26 cellular contexts compared by ENCODE assay signal in the genomic region with DNA sequence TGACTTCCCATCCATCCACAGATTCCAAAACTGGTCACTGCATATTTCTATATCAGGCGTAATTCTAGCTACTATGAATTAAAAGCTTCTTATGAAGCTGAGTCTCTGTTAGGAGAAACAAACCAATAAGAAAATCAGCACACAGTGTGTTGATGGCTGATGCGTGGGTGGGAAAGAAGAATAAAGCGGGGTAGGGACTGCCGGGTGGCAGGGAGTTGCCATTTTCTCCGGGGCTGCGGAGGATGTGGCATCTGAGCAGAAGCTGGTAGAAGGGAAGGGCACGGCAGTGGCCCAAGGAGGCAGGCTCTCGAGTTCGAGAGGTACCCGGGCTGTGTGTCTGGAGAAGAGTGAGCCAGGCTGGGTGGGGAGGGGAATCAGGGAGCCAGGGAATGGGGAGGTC.
"Had no signal": no experiment of that assay in that cellular context is flagged by ENCODE, and none has a peak within 500 bp of the region (broad histone marks: within the 10 kb centered on the region; RNA-seq: fewer than 3 reads in every experiment).

No MANE protein-coding gene starts in this region.

- H3K79me2 ChIP-seq: parathyroid adenoma had no signal

- H3K27me3 ChIP-seq: ovary, right lobe of liver, sigmoid colon, stomach, thyroid gland, tibial nerve, upper lobe of left lung, vagina had no signal

- H3K9ac ChIP-seq: parathyroid adenoma had no signal

- FAIRE-seq: small intestine, urothelium cell line had no signal

- H2AFZ ChIP-seq: parathyroid adenoma had no signal

- H3K36me3 ChIP-seq: ovary, right lobe of liver, sigmoid colon, stomach, thoracic aorta, thyroid gland, tibial nerve, upper lobe of left lung, vagina had no signal

- H3K4me1 ChIP-seq: parathyroid adenoma, right lobe of liver, sigmoid colon, stomach, thyroid gland, tibial nerve, upper lobe of left lung, vagina had no signal

- H3K4me3 ChIP-seq: ovary, psoas muscle, right lobe of liver, sigmoid colon, stomach, thoracic aorta, thyroid gland, tibial nerve, upper lobe of left lung, vagina had no signal

- ATAC-seq: naive thymus-derived CD8-positive, alpha-beta T cell; natural killer cell treated with Interleukin-12 subunit alpha and Interleukin-12 subunit beta and Interleukin-15 and Interleukin-18, amount 100 ng/mL, for 72 hours; psoas muscle; right cardiac atrium; right lobe of liver; stimulated activated effector memory CD8-positive, alpha-beta T cell treated with anti-CD3 and anti-CD28 coated beads, Interleukin-12 subunit alpha, Interleukin-12 subunit beta, amount 100 ng/mL, for 72 hours; stimulated activated naive B cell treated with anti-CD40 and anti-IgM and Interleukin-4, amounts not matched to agents 10 μg/mL and 1 μg/mL and 100 μg/mL, for 72 hours had no signal

- DNase-seq: naive thymus-derived CD8-positive, alpha-beta T cell; nephron progenitor cell; occipital lobe; ovary; psoas muscle; right cardiac atrium; right lobe of liver; sigmoid colon; small intestine; stimulated activated CD4-positive, alpha-beta T cell treated with anti-CD3 and anti-CD28 coated beads, Interleukin-15, amount 100 ng/mL, for 24 hours; stimulated activated CD4-positive, alpha-beta T cell treated with anti-CD3 and anti-CD28 coated beads, Interleukin-2, amount 100 ng/mL, for 24 hours; stimulated activated CD4-positive, alpha-beta T cell treated with anti-CD3 and anti-CD28 coated beads, Interleukin-2, amount 100 ng/mL, for 48 hours; stimulated activated CD4-positive, alpha-beta T cell treated with anti-CD3 and anti-CD28 coated beads, Interleukin-4, amount 100 ng/mL, for 24 hours; stimulated activated naive B cell treated with anti-CD40 and anti-IgM and Interleukin-4, amounts not matched to agents 10 μg/mL and 1 μg/mL and 100 μg/mL, for 72 hours; stimulated activated naive CD4-positive, alpha-beta T cell treated with Interleukin-2 at 50 U/mL for 16 hours; stomach; thyroid gland; trophoblast cell; upper lobe of left lung had no signal

- H3K9me3 ChIP-seq: ovary, psoas muscle, right lobe of liver, sigmoid colon, stomach, thoracic aorta, thyroid gland, tibial nerve, upper lobe of left lung, vagina had no signal

- H3K27ac ChIP-seq: ovary, parathyroid adenoma, psoas muscle, right lobe of liver, sigmoid colon, stomach, thoracic aorta, thyroid gland, tibial nerve, upper lobe of left lung, vagina had no signal
